ENCODE assay signal across 8 cellular contexts in genomic region chr11:116605543-116605942, GRCh38.
DNase-seq lines count a peak whose midpoint lies in the region; ATAC-seq and TF ChIP-seq lines count a peak whose summit lies in the region.

No MANE protein-coding gene starts in this region.

- peak; percentile 49 for TF ChIP-seq CTCF in GM12873 (IDR thresholded peaks at IDR 0.05; ENCODE audit: insufficient read depth, low read depth, low read length, missing control alignments)

- TF ChIP-seq POLR2A in erythroblast (IDR thresholded peaks at IDR 0.05; ENCODE audit: low read length) = no peak

- DNase-seq in A172 (ENCODE audit: low spot score) (peak; percentile 36), RKO (ENCODE audit: low spot score) (peak; percentile 52), erythroblast (lab: John Stamatoyannopoulos, UW) (peak; percentile 44 to 50), SW 1271 (lab: John Stamatoyannopoulos, UW) (no peak)
- peak; percentile 5 to 23 for DNase-seq in stimulated activated CD8-positive, alpha-beta memory T cell treated with anti-CD3 and anti-CD28 coated beads, Interleukin-2, amount 100 ng/mL, for 48 hours (ENCODE audit: low read depth in 2 of 2)
- no peak for DNase-seq in activated effector memory CD4-positive, alpha-beta T cell treated with Interleukin-2 at 50 U/mL for 16 hours

- ATAC-seq in HG03469 (IDR thresholded peaks at IDR 0.05; ENCODE audit: unreplicated experiment) = no peak

Comparison
In these comparisons a context has a peak if more than half of its experiments do, and no peak if none do; other contexts are left out.
1. DNase-seq: peak in A172 (single experiment), RKO (single experiment), erythroblast (2 of 2) and stimulated activated CD8-positive, alpha-beta memory T cell treated with anti-CD3 and anti-CD28 coated beads, Interleukin-2, amount 100 ng/mL, for 48 hours (2 of 2); none in activated effector memory CD4-positive, alpha-beta T cell treated with Interleukin-2 at 50 U/mL for 16 hours (single experiment) and SW 1271 (0 of 2).